1 cellular context compared by ENCODE assay signal in the genomic region with DNA sequence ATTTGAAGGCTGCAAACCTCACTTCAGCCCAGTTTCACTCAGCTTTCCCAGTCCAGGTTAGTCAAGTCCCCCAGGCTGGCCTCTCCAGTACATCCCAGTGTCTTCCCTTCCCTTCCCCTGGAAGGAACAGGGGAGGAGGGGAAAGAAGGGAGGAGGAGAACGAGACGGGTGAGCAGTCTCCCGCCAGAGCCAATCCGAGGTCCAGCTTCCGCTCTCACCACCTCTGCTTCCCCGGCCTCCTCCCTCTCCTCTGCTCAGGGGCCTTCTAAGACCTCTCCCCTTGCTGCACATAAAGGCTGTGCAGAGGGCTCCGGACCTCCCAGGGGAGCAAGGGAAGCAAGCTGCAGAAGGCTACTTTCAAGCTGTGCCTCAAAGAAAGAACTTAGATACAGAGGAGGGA.
TF ChIP-seq lines count a peak whose summit lies in the region.

No MANE protein-coding gene starts in this region.

TF ChIP-seq in H1, 55 proteins besides CTCF, POLR2A, EP300 and RAD21:
- TF ChIP-seq BRCA1 (IDR thresholded peaks at IDR 0.05; ENCODE audit: low read depth, low read length) (no peak), TAF1 (IDR thresholded peaks at IDR 0.05; ENCODE audit: low read depth, low read length) (no peak), POU5F1 (IDR thresholded peaks at IDR 0.05; ENCODE audit: low read depth, low read length) (no peak), BCL11A (IDR thresholded peaks at IDR 0.05; ENCODE audit: low read depth in 2 of 2, low read length in 2 of 2) (no peak), ZNF274 (IDR thresholded peaks at IDR 0.05; ENCODE audit: borderline replicate concordance, extremely low read depth, low read length) (no peak), ATF3 (IDR thresholded peaks at IDR 0.05; ENCODE audit: insufficient read depth, low read depth, low read length) (no peak), NANOG (IDR thresholded peaks at IDR 0.05; ENCODE audit: insufficient read depth, low read depth, low read length, poor library complexity, severe bottlenecking) (no peak), E2F6 (IDR thresholded peaks at IDR 0.05) (no peak), MAFK (IDR thresholded peaks at IDR 0.05; ENCODE audit: low read depth, low read length) (no peak), SIN3A (conservative IDR thresholded peaks at IDR 0.05 in 1 of 2, IDR thresholded peaks at IDR 0.05 in 1 of 2; ENCODE audit: low read depth in 1 of 2, low read length in 2 of 2) (no peak), RNF2 (IDR thresholded peaks at IDR 0.05; ENCODE audit: borderline replicate concordance, low read depth, low read length, missing control alignments, poor library complexity, severe bottlenecking) (no peak), CBX8 (IDR thresholded peaks at IDR 0.05; ENCODE audit: borderline replicate concordance, low read depth, low read length) (no peak), SP4 (IDR thresholded peaks at IDR 0.05; ENCODE audit: low read length) (no peak), CBX5 (IDR thresholded peaks at IDR 0.05; ENCODE audit: low read depth, low read length) (no peak), CEBPB (IDR thresholded peaks at IDR 0.05; ENCODE audit: low read depth, low read length) (no peak), SUZ12 (IDR thresholded peaks at IDR 0.05; ENCODE audit: low read length) (no peak), JUND (IDR thresholded peaks at IDR 0.05; ENCODE audit: low read length) (no peak)
